13 cellular contexts compared by ENCODE assay signal in the genomic region with DNA sequence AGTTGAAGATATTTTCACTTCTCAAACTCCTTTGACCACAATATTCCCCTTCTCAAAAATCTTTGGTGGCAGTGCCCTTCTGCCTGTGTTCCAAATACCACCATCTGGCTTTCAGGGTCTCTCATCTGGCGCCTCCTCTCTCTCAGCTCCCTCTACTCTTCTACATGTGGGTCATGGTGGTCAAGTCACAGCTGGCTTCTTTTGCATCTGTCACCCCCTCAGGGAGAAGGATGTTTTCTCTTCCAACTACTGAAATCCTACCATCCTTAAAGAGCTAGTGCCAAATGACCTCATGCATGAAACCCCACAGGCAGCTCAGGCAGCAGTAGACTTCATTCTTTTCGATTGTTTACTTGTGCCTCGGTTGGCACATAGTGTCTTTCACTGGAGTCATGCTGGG.
DNase-seq lines count a peak whose midpoint lies in the region; TF ChIP-seq lines count a peak whose summit lies in the region.
"Had no signal": no experiment of that assay in that cellular context is flagged by ENCODE, and none has a peak within 500 bp of the region (broad histone marks: within the 10 kb centered on the region; RNA-seq: fewer than 3 reads in every experiment).

No MANE protein-coding gene starts in this region.

- TF ChIP-seq CTCF in parathyroid adenoma (IDR thresholded peaks at IDR 0.05), result no peak
- TF ChIP-seq CTCF in mesothelial cell of epicardium (IDR thresholded peaks at IDR 0.05; ENCODE audit: unreplicated experiment), result no peak

- H2AFZ ChIP-seq in parathyroid adenoma, result no peak overlapping the region
- H2AFZ ChIP-seq: GM23248 had no signal

- H3K4me1 ChIP-seq in parathyroid adenoma, result peaks cover 51% of the 10 kb centered on the region

- H3K27me3 Mint-ChIP-seq in mesothelial cell of epicardium (ENCODE audit: low read depth), result no peaks in the 10 kb centered on the region
- H3K27me3 Mint-ChIP-seq: CD4-positive, CD25-positive, alpha-beta regulatory T cell had no signal

- no peak overlapping the region for H3K9ac ChIP-seq in parathyroid adenoma
- H3K9ac ChIP-seq: BLaER1 treated with 17β-estradiol and CSF1 and Interleukin-3, amounts not matched to agents 10 nM and 100 nM; GM23248 had no signal

- no peaks in the 10 kb centered on the region for H3K36me3 ChIP-seq in parathyroid adenoma (ENCODE audit: control insufficient read depth, insufficient read depth, low read length)
- H3K36me3 ChIP-seq: BLaER1 treated with 17β-estradiol and CSF1 and Interleukin-3, amounts not matched to agents 10 nM and 100 nM had no signal

- no peaks in the 10 kb centered on the region for H3K27me3 ChIP-seq in parathyroid adenoma (ENCODE audit: control insufficient read depth, insufficient read depth, low read length)
- H3K27me3 ChIP-seq: BLaER1 treated with 17β-estradiol and CSF1 and Interleukin-3, amounts not matched to agents 10 nM and 100 nM had no signal

- H3K4me1 Mint-ChIP-seq in mesothelial cell of epicardium, result peaks cover 27% of the 10 kb centered on the region

- H3K4me2 ChIP-seq in parathyroid adenoma (ENCODE audit: low read length), result peak overlapping the region; percentile 32

- DNase-seq in DMS 273 treated with DMSO at 0.1 percent for 48 hours (lab: John Stamatoyannopoulos, UW) (peak; percentile 89), NCI-H524 treated with DMSO at 0.1 percent for 48 hours (lab: John Stamatoyannopoulos, UW) (peak; percentile 40), fibroblast of gingiva (ENCODE audit: low read depth) (peak; percentile 27), mesothelial cell of epicardium (ENCODE audit: low spot score in 2 of 2, unreplicated experiment in 2 of 2) (no peak), cerebellar nuclear complex (lab: John Stamatoyannopoulos, UW) (no peak), SHP77 (lab: John Stamatoyannopoulos, UW) (no peak)
- DNase-seq: ACHN; CD4-positive, CD25-positive, alpha-beta regulatory T cell; DMS79; GM23248 had no signal

- peak overlapping the region; percentile 56 for H3K27ac ChIP-seq in parathyroid adenoma
- H3K27ac ChIP-seq: GM23248 had no signal

- peaks cover 14% of the 10 kb centered on the region for H3K9me3 Mint-ChIP-seq in mesothelial cell of epicardium

- H3K79me2 ChIP-seq in parathyroid adenoma, result peaks cover 95% of the 10 kb centered on the region

- H3K4me3 Mint-ChIP-seq in mesothelial cell of epicardium, result no peak overlapping the region
- H3K4me3 Mint-ChIP-seq: CD4-positive, CD25-positive, alpha-beta regulatory T cell had no signal

- H3K9me3 ChIP-seq in parathyroid adenoma (ENCODE audit: control insufficient read depth, low read length), result no peaks in the 10 kb centered on the region

- H3K36me3 Mint-ChIP-seq in mesothelial cell of epicardium, result peaks cover 11% of the 10 kb centered on the region
- H3K36me3 Mint-ChIP-seq: CD4-positive, CD25-positive, alpha-beta regulatory T cell had no signal

- no peak overlapping the region for H3K4me3 ChIP-seq in parathyroid adenoma (ENCODE audit: low read depth, low read length)
- H3K4me3 ChIP-seq: BLaER1 treated with 17β-estradiol and CSF1 and Interleukin-3, amounts not matched to agents 10 nM and 100 nM; GM12878; GM23248 had no signal

- H3K27ac Mint-ChIP-seq in mesothelial cell of epicardium, result no peak overlapping the region
- H3K27ac Mint-ChIP-seq: CD4-positive, CD25-positive, alpha-beta regulatory T cell had no signal

Comparison
In these comparisons a context has a peak if more than half of its experiments do, and no peak if none do; other contexts are left out.
1. DNase-seq: peak in DMS 273 treated with DMSO at 0.1 percent for 48 hours (single experiment), NCI-H524 treated with DMSO at 0.1 percent for 48 hours (single experiment) and fibroblast of gingiva (single experiment); none in mesothelial cell of epicardium (0 of 2), cerebellar nuclear complex (0 of 2) and SHP77 (0 of 2).